ENCODE assay signal across 31 cellular contexts in the genomic region with DNA sequence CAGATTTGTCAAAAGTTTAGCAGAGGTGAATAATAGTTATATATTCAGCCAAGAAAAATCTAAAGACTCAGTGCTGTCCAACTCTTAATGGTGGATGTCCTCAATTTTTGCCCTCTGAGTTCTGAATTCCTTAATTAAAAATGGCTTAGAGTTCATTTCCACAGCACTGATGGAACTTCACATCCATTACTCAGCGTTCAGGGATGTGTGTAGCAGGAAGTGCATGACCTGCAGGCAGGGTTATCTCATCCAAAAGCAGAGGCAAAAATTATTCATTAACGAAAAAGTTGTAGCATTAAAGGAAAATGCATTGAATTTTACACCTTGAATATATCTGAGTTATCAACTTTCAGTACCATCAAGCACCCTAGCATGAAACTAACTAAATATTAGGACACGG.
A peak's percentile ranks its signal among the peaks of the same experiment; 100 is the strongest.
DNase-seq lines count a peak whose midpoint lies in the region; ATAC-seq, FAIRE-seq and TF ChIP-seq lines count a peak whose summit lies in the region.
"Had no signal": no experiment of that assay in that cellular context is flagged by ENCODE, and none has a peak within 500 bp of the region (broad histone marks: within the 10 kb centered on the region; RNA-seq: fewer than 3 reads in every experiment).

No MANE protein-coding gene starts in this region.

- H3K36me3 Mint-ChIP-seq in type B pancreatic cell = no peaks in the 10 kb centered on the region
- H3K36me3 Mint-ChIP-seq: naive thymus-derived CD8-positive, alpha-beta T cell; stimulated activated memory B cell treated with anti-CD40 and anti-IgM and Interleukin-4, amounts not matched to agents 10 μg/mL and 1 μg/mL and 100 μg/mL, for 72 hours had no signal

- H3K4me1 Mint-ChIP-seq in type B pancreatic cell (ENCODE audit: unreplicated experiment) = no peaks in the 10 kb centered on the region
- H3K4me1 Mint-ChIP-seq: naive thymus-derived CD8-positive, alpha-beta T cell; stimulated activated memory B cell treated with anti-CD40 and anti-IgM and Interleukin-4, amounts not matched to agents 10 μg/mL and 1 μg/mL and 100 μg/mL, for 72 hours had no signal

- ATAC-seq in pancreas (peak in 3 of 4 donors; percentile 59 to 76 (median 70)), heart left ventricle (no peak)
- ATAC-seq: activated T-cell treated with anti-CD3 and anti-CD28 coated beads, Interleukin-2, amount 50 U/mL, for 72 hours; left lung; naive thymus-derived CD8-positive, alpha-beta T cell; stimulated activated memory B cell treated with anti-CD40 and anti-IgM and Interleukin-4, amounts not matched to agents 10 μg/mL and 1 μg/mL and 100 μg/mL, for 72 hours had no signal

- H3K27me3 ChIP-seq in bronchial epithelial cell (ENCODE audit: control insufficient read depth, insufficient read depth, low read length) (no peaks in the 10 kb centered on the region), pancreas (no peaks in the 10 kb centered on the region), heart left ventricle (no peaks in the 10 kb centered on the region)
- H3K27me3 ChIP-seq: left lung, SJSA1, spleen, vagina had no signal

- H3K36me3 ChIP-seq in bronchial epithelial cell (ENCODE audit: control insufficient read depth, insufficient read depth, low read length) (no peaks in the 10 kb centered on the region), pancreas (no peaks in the 10 kb centered on the region), heart left ventricle (peaks cover 0 to 92% (median 18%) of the 10 kb centered on the region in 9 donors)
- H3K36me3 ChIP-seq: left lung, SJSA1, spleen, vagina had no signal

- TF ChIP-seq CTCF in bronchial epithelial cell (IDR thresholded peaks at IDR 0.05; ENCODE audit: insufficient read depth, low read length, severe bottlenecking) (no peak), pancreas (IDR thresholded peaks at IDR 0.05) (no peak), type B pancreatic cell (conservative IDR thresholded peaks at IDR 0.05) (no peak), heart left ventricle (IDR thresholded peaks at IDR 0.05) (no peak)

- intact Hi-C loops in pancreas (cut with DNase I) = no loop called here
- intact Hi-C loops in heart left ventricle (cut with DNase I) = no loop called here

- WGBS in pancreas, 2 donors = 14 to 22% methylated on average over 3 of the region's 3 CpGs
- WGBS in heart left ventricle, 4 donors = 43 to 52% (median 47%) methylated on average over 3 of the region's 3 CpGs

- H3K9me3 Mint-ChIP-seq in type B pancreatic cell = no peaks in the 10 kb centered on the region
- H3K9me3 Mint-ChIP-seq: activated T-cell treated with anti-CD3 and anti-CD28 coated beads, Interleukin-2, amount 50 U/mL, for 72 hours; dendritic cell treated with granulocyte-macrophage colony-stimulating factor and Interleukin-4, amounts not matched to agents 40 ng/mL and 50 ng/mL, for 4 days; naive thymus-derived CD8-positive, alpha-beta T cell; stimulated activated memory B cell treated with anti-CD40 and anti-IgM and Interleukin-4, amounts not matched to agents 10 μg/mL and 1 μg/mL and 100 μg/mL, for 72 hours; T-helper 1 cell treated with Interleukin-12 subunit alpha and Interleukin-12 subunit beta and Interleukin-4 antibody, amounts not matched to agents 30 μg/mL and 1 μg/mL, for 36 hours had no signal

- H3K27ac Mint-ChIP-seq in type B pancreatic cell = no peak overlapping the region
- H3K27ac Mint-ChIP-seq: activated T-cell treated with anti-CD3 and anti-CD28 coated beads, Interleukin-2, amount 50 U/mL, for 72 hours; CD4-positive, alpha-beta T cell; dendritic cell treated with granulocyte-macrophage colony-stimulating factor and Interleukin-4, amounts not matched to agents 40 ng/mL and 50 ng/mL, for 4 days; naive thymus-derived CD8-positive, alpha-beta T cell; stimulated activated memory B cell treated with anti-CD40 and anti-IgM and Interleukin-4, amounts not matched to agents 10 μg/mL and 1 μg/mL and 100 μg/mL, for 72 hours; T-helper 1 cell treated with Interleukin-12 subunit alpha and Interleukin-12 subunit beta and Interleukin-4 antibody, amounts not matched to agents 30 μg/mL and 1 μg/mL, for 36 hours had no signal

- in situ Hi-C loops in Caki2 (cut with HindIII; ENCODE audit: low pct_unique_long_range_greater_than_20kb, low sequenced_read_pairs) = no loop called here

- H3K4me3 ChIP-seq in bronchial epithelial cell (ENCODE audit: low read depth, low read length) (no peak overlapping the region), pancreas (no peak overlapping the region), heart left ventricle (no peak overlapping the region)
- H3K4me3 ChIP-seq: left lung, SJSA1, spleen, vagina had no signal

- H3K9me3 ChIP-seq in pancreas (no peaks in the 10 kb centered on the region), heart left ventricle (no peaks in the 10 kb centered on the region)
- H3K9me3 ChIP-seq: left lung, SJSA1, spleen, vagina had no signal

- H3K27me3 Mint-ChIP-seq in type B pancreatic cell = no peaks in the 10 kb centered on the region
- H3K27me3 Mint-ChIP-seq: CD4-positive, alpha-beta T cell; dendritic cell treated with granulocyte-macrophage colony-stimulating factor and Interleukin-4, amounts not matched to agents 40 ng/mL and 50 ng/mL, for 4 days; stimulated activated memory B cell treated with anti-CD40 and anti-IgM and Interleukin-4, amounts not matched to agents 10 μg/mL and 1 μg/mL and 100 μg/mL, for 72 hours had no signal

- no peak overlapping the region for H3K27ac ChIP-seq in pancreas
- no peak overlapping the region for H3K27ac ChIP-seq in heart left ventricle
- H3K27ac ChIP-seq: left lung, SJSA1, vagina had no signal

- TF ChIP-seq POLR2A in heart left ventricle (IDR thresholded peaks at IDR 0.05) = no peak

- peak; percentile 42 for DNase-seq in Caki2 (ENCODE audit: low read depth)
- DNase-seq in M059J (ENCODE audit: low read depth) = peak; percentile 25
- peak; percentile 15 for DNase-seq in bronchial epithelial cell (ENCODE audit: low read depth)
- DNase-seq in pancreas = no peak
- DNase-seq in type B pancreatic cell (ENCODE audit: extremely low spot score, unreplicated experiment) = no peak
- DNase-seq in heart left ventricle = no peak
- DNase-seq in COR-L47 (lab: John Stamatoyannopoulos, UW) = no peak
- DNase-seq: activated CD4-positive, alpha-beta T cell treated with anti-CD3 and anti-CD28 coated beads for 48 hours; activated naive CD4-positive, alpha-beta T cell treated with Interleukin-2 at 50 U/mL for 16 hours; activated T-cell treated with anti-CD3 and anti-CD28 coated beads, Interleukin-2, amount 50 U/mL, for 72 hours; amygdala; CD4-positive, alpha-beta T cell; DMS153; GF-D8; KBM-7; left lung; midbrain; naive thymus-derived CD8-positive, alpha-beta T cell; NCI-H146; NCI-H510A treated with DMSO at 0.1 percent for 48 hours; NK-92 treated with Interleukin-12 subunit alpha and Interleukin-12 subunit beta, amount 100 ng/mL, for 24 hours; occipital lobe; spleen; stimulated activated CD4-positive, alpha-beta T cell treated with anti-CD3 and anti-CD28 coated beads, Interleukin-2, amount 100 ng/mL, for 48 hours had no signal

- no peak overlapping the region for H3K4me3 Mint-ChIP-seq in type B pancreatic cell
- H3K4me3 Mint-ChIP-seq: activated T-cell treated with anti-CD3 and anti-CD28 coated beads, Interleukin-2, amount 50 U/mL, for 72 hours; CD4-positive, alpha-beta T cell; dendritic cell treated with granulocyte-macrophage colony-stimulating factor and Interleukin-4, amounts not matched to agents 40 ng/mL and 50 ng/mL, for 4 days; naive thymus-derived CD8-positive, alpha-beta T cell; stimulated activated memory B cell treated with anti-CD40 and anti-IgM and Interleukin-4, amounts not matched to agents 10 μg/mL and 1 μg/mL and 100 μg/mL, for 72 hours; T-helper 1 cell treated with Interleukin-12 subunit alpha and Interleukin-12 subunit beta and Interleukin-4 antibody, amounts not matched to agents 30 μg/mL and 1 μg/mL, for 36 hours had no signal

- FAIRE-seq in bronchial epithelial cell (lab: Jason Lieb, UNC) (no peak), pancreas (lab: Jason Lieb, UNC) (no peak)
- FAIRE-seq: endometrium, GM18507 had no signal

- H3K4me1 ChIP-seq in pancreas (no peaks in the 10 kb centered on the region), heart left ventricle (peaks cover 0 to 28% (median 0%) of the 10 kb centered on the region in 12 donors)
- H3K4me1 ChIP-seq: left lung, SJSA1, vagina had no signal

Comparison
In these comparisons a context has a peak if more than half of its experiments do, and no peak if none do; other contexts are left out.
1. DNase-seq: peak in Caki2 (single experiment), M059J (single experiment) and bronchial epithelial cell (single experiment); none in pancreas (0 of 6), type B pancreatic cell (single experiment), heart left ventricle (0 of 5) and COR-L47 (single experiment).
2. ATAC-seq: peak in pancreas (3 of 4); none in heart left ventricle (0 of 4).